ENCODE assay signal across 15 cellular contexts in the genomic region with DNA sequence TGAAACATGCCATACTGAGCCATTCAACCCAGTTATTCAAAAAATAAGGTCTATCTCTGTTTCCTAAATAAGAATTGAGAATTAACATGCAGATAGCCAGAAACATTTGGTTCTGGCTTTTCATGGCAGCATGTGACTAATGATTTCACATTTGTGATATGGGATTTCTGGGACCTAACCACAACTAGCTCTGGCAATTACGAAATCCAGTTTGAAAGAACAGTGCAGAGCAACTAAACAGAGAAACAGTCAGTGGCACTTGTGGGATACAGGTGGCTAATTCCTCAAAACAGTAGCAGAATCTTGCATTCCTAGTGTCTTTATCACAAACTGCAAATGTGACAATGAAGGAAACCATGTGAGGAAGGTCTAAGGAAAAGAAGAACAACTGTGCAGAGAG.
DNase-seq lines count a peak whose midpoint lies in the region; ATAC-seq, FAIRE-seq and TF ChIP-seq lines count a peak whose summit lies in the region.
"Had no signal": no experiment of that assay in that cellular context is flagged by ENCODE, and none has a peak within 500 bp of the region (broad histone marks: within the 10 kb centered on the region; RNA-seq: fewer than 3 reads in every experiment).

No MANE protein-coding gene starts in this region.

- H3K18ac ChIP-seq in mesenchymal stem cell (ENCODE audit: low read depth in 1 of 2, low read length in 2 of 2): no peak overlapping the region

- ATAC-seq in GM21390 (IDR thresholded peaks at IDR 0.05; ENCODE audit: unreplicated experiment): no peak
- ATAC-seq: natural killer cell had no signal

- H3K4me2 ChIP-seq in mesenchymal stem cell (ENCODE audit: low read length, poor library complexity, severe bottlenecking): no peak overlapping the region

- no peak overlapping the region for H2BK15ac ChIP-seq in mesenchymal stem cell (ENCODE audit: low read depth, poor library complexity, severe bottlenecking)

- peaks cover 1% of the 10 kb centered on the region for H3K4me1 ChIP-seq in mesenchymal stem cell (ENCODE audit: control insufficient read depth, insufficient read depth, low read depth, low read length)
- H3K4me1 ChIP-seq: suprapubic skin had no signal

- H2BK120ac ChIP-seq in mesenchymal stem cell (ENCODE audit: low read depth, low read length): no peak overlapping the region

- TF ChIP-seq CTCF in bronchial epithelial cell (IDR thresholded peaks at IDR 0.05; ENCODE audit: insufficient read depth, low read length, severe bottlenecking): no peak

- peak overlapping the region; percentile 46 for H3K9ac ChIP-seq in mesenchymal stem cell (ENCODE audit: low read length)

- H3K4ac ChIP-seq in mesenchymal stem cell (ENCODE audit: low read depth in 1 of 2, low read length in 2 of 2): no peak overlapping the region

- no peaks in the 10 kb centered on the region for H3K27me3 Mint-ChIP-seq in activated naive CD4-positive, alpha-beta T cell treated with anti-CD3 and anti-CD28 coated beads for 36 hours (ENCODE audit: low read depth)

- no peaks in the 10 kb centered on the region for H3K9me3 Mint-ChIP-seq in activated naive CD4-positive, alpha-beta T cell treated with anti-CD3 and anti-CD28 coated beads for 36 hours

- WGBS in mesenchymal stem cell: 27% methylated on average over 1 of the region's 1 CpG

- H3K27me3 ChIP-seq in bronchial epithelial cell (ENCODE audit: control insufficient read depth, insufficient read depth, low read length): no peaks in the 10 kb centered on the region
- H3K27me3 ChIP-seq in mesenchymal stem cell (ENCODE audit: control insufficient read depth in 1 of 2, insufficient read depth in 1 of 2, low read length in 2 of 2): no peaks in the 10 kb centered on the region
- H3K27me3 ChIP-seq in MG63: no peaks in the 10 kb centered on the region
- H3K27me3 ChIP-seq: suprapubic skin had no signal

- no peak overlapping the region for H2AFZ ChIP-seq in mesenchymal stem cell (ENCODE audit: low read depth, low read length)

- no peaks in the 10 kb centered on the region for H3K9me3 ChIP-seq in mesenchymal stem cell (ENCODE audit: control insufficient read depth, low read length)
- no peaks in the 10 kb centered on the region for H3K9me3 ChIP-seq in MG63
- H3K9me3 ChIP-seq: suprapubic skin had no signal

- peak; percentile 4 for DNase-seq in COLO829 (ENCODE audit: low spot score)
- DNase-seq in LoVo (ENCODE audit: low spot score): peak; percentile 14
- DNase-seq in bronchial epithelial cell (ENCODE audit: low read depth): peak; percentile 87
- DNase-seq in mesenchymal stem cell: peak; percentile 84
- no peak for DNase-seq in KBM-7
- DNase-seq in MG63: no peak
- no peak for DNase-seq in activated naive CD4-positive, alpha-beta T cell treated with anti-CD3 and anti-CD28 coated beads for 36 hours
- DNase-seq: activated T-cell treated with anti-CD3 and anti-CD28 coated beads for 4 hours; hypothalamus; MM.1S; natural killer cell; stimulated activated CD4-positive, alpha-beta T cell treated with anti-CD3 and anti-CD28 coated beads, Interleukin-4, amount 100 ng/mL, for 1 hour had no signal

- FAIRE-seq in bronchial epithelial cell (lab: Jason Lieb, UNC): no peak
- FAIRE-seq: colon had no signal

- no peak overlapping the region for H3K23ac ChIP-seq in mesenchymal stem cell (ENCODE audit: low read length in 2 of 2)

- H3K36me3 Mint-ChIP-seq in activated naive CD4-positive, alpha-beta T cell treated with anti-CD3 and anti-CD28 coated beads for 36 hours (ENCODE audit: low read depth): no peaks in the 10 kb centered on the region
- H3K36me3 Mint-ChIP-seq: natural killer cell had no signal

- H3K14ac ChIP-seq in mesenchymal stem cell (ENCODE audit: low read length in 2 of 2): no peak overlapping the region

- H2AK5ac ChIP-seq in mesenchymal stem cell (ENCODE audit: low read length, severe bottlenecking): no peak overlapping the region

- H3K4me1 Mint-ChIP-seq in activated naive CD4-positive, alpha-beta T cell treated with anti-CD3 and anti-CD28 coated beads for 36 hours (ENCODE audit: low read depth): no peaks in the 10 kb centered on the region
- H3K4me1 Mint-ChIP-seq: natural killer cell had no signal

- H3K4me3 ChIP-seq in bronchial epithelial cell (ENCODE audit: low read depth, low read length) (no peak overlapping the region), mesenchymal stem cell (ENCODE audit: insufficient read depth in 1 of 2, low read depth in 1 of 2, low read length in 2 of 2) (no peak overlapping the region), MG63 (no peak overlapping the region)
- H3K4me3 ChIP-seq: suprapubic skin had no signal

- H4K91ac ChIP-seq in mesenchymal stem cell (ENCODE audit: low read length): no peak overlapping the region

- no peak overlapping the region for H2BK5ac ChIP-seq in mesenchymal stem cell (ENCODE audit: low read depth, low read length, poor library complexity, severe bottlenecking)

- in situ Hi-C loops in KBM-7 (cut with MboI; ENCODE audit: low pct_unique_long_range_greater_than_20kb, low sequenced_read_pairs): no loop called here

- H3K79me1 ChIP-seq in mesenchymal stem cell (replicated peaks; ENCODE audit: low read length, poor library complexity, severe bottlenecking): no peaks in the 10 kb centered on the region

- H4K8ac ChIP-seq in mesenchymal stem cell (ENCODE audit: low read length): no peak overlapping the region

- CTCF ChIA-PET in activated naive CD4-positive, alpha-beta T cell treated with anti-CD3 and anti-CD28 coated beads for 36 hours (lab: Charles Lee): no interaction called here

- no peak overlapping the region for H3K4me3 Mint-ChIP-seq in activated naive CD4-positive, alpha-beta T cell treated with anti-CD3 and anti-CD28 coated beads for 36 hours
- H3K4me3 Mint-ChIP-seq: natural killer cell had no signal

- no peak overlapping the region for H2BK12ac ChIP-seq in mesenchymal stem cell (ENCODE audit: low read length in 2 of 2)

- H3K36me3 ChIP-seq in bronchial epithelial cell (ENCODE audit: control insufficient read depth, insufficient read depth, low read length): no peaks in the 10 kb centered on the region
- H3K36me3 ChIP-seq in mesenchymal stem cell (ENCODE audit: control insufficient read depth in 1 of 2, insufficient read depth in 2 of 2, low read depth in 1 of 2, low read length in 2 of 2): no peaks in the 10 kb centered on the region
- H3K36me3 ChIP-seq in MG63: no peaks in the 10 kb centered on the region
- H3K36me3 ChIP-seq: suprapubic skin had no signal

- intact Hi-C loops in activated naive CD4-positive, alpha-beta T cell treated with anti-CD3 and anti-CD28 coated beads for 36 hours (cut with micrococcal nuclease): no loop called here

- H3K27ac Mint-ChIP-seq in activated naive CD4-positive, alpha-beta T cell treated with anti-CD3 and anti-CD28 coated beads for 36 hours: no peak overlapping the region
- H3K27ac Mint-ChIP-seq: natural killer cell had no signal

- H3K27ac ChIP-seq in mesenchymal stem cell (ENCODE audit: low read length, poor library complexity, severe bottlenecking): peak overlapping the region; percentile 87
- H3K27ac ChIP-seq: suprapubic skin had no signal

Comparison
In these comparisons a context has a peak if more than half of its experiments do, and no peak if none do; other contexts are left out.
1. DNase-seq: peak in COLO829 (single experiment), LoVo (single experiment), bronchial epithelial cell (single experiment) and mesenchymal stem cell (single experiment); none in KBM-7 (single experiment), MG63 (single experiment) and activated naive CD4-positive, alpha-beta T cell treated with anti-CD3 and anti-CD28 coated beads for 36 hours (single experiment).